In the genomic region with DNA sequence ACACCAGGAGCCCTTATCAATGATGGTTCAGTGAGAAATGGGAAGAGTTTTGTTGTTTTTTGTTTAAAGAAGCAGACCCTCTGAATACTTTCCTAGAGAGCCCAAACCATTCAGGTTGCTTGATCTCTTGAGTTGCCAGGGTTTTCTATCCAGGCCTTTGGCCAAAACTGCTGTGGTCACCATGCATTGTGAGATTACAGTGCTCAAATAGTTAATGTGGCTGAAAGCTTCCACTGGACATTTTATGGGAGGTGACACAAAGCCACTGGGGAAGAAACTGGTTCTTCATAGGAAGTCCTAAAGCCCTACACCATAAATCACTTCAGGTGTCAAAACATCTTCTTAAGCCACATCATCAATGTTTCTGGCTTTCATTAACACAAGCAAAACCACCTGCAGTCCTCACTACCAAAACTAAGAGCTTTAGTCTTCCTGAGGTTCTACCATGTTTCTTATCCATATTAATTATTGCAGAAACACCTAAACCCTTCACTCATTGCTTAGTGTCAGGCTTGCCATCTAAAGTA, we compare ENCODE assay signal across 15 cellular contexts.
"Had no signal": no experiment of that assay in that cellular context is flagged by ENCODE, and none has a peak within 500 bp of the region (broad histone marks: within the 10 kb centered on the region; RNA-seq: fewer than 3 reads in every experiment).

No MANE protein-coding gene starts in this region.

- ATAC-seq: activated CD4-positive, CD25-positive, alpha-beta regulatory T cell treated with anti-CD3 and anti-CD28 coated beads, Interleukin-2, amount 50 U/mL, for 24 hours; activated naive CD4-positive, alpha-beta T cell treated with anti-CD3 and anti-CD28 coated beads, Interleukin-2, amount 50 U/mL, for 72 hours; foreskin keratinocyte; psoas muscle; stimulated activated naive CD8-positive, alpha-beta T cell treated with anti-CD3 and anti-CD28 coated beads, Interleukin-15, Interleukin-2, amounts not matched to agents 100 U/mL and 50 U/mL, for 24 hours; upper lobe of right lung had no signal

- H3K27ac Mint-ChIP-seq: activated naive CD4-positive, alpha-beta T cell treated with anti-CD3 and anti-CD28 coated beads, Interleukin-2, amount 50 U/mL, for 72 hours; memory B cell; T-helper 2 cell treated with Interferon-gamma antibody and Interleukin-4, amounts not matched to agents 5 μg/mL and 100 μg/mL, for 36 hours had no signal

- H3K4me3 ChIP-seq: breast epithelium, upper lobe of right lung had no signal

- H3K27me3 Mint-ChIP-seq: memory B cell had no signal

- H3K4me1 ChIP-seq: breast epithelium, upper lobe of right lung had no signal

- H3K36me3 Mint-ChIP-seq: memory B cell had no signal

- DNase-seq: activated effector memory CD4-positive, alpha-beta T cell treated with Interleukin-2 at 50 U/mL for 16 hours; activated T-cell treated with anti-CD3 and anti-CD28 coated beads, Interleukin-2, amount 50 U/mL, for 1 hour; amniotic stem cell; dorsolateral prefrontal cortex; foreskin keratinocyte; psoas muscle; stimulated activated CD4-positive, alpha-beta T cell treated with anti-CD3 and anti-CD28 coated beads, Interleukin-2, amount 100 ng/mL, for 48 hours; stimulated activated naive CD8-positive, alpha-beta T cell treated with anti-CD3 and anti-CD28 coated beads, Interleukin-15, Interleukin-2, amounts not matched to agents 100 U/mL and 50 U/mL, for 24 hours; upper lobe of right lung had no signal

- H3K9me3 Mint-ChIP-seq: memory B cell; T-helper 2 cell treated with Interferon-gamma antibody and Interleukin-4, amounts not matched to agents 5 μg/mL and 100 μg/mL, for 36 hours had no signal

- H3K27ac ChIP-seq: dorsolateral prefrontal cortex, upper lobe of right lung had no signal

- H3K36me3 ChIP-seq: breast epithelium, upper lobe of right lung had no signal

- H3K4me3 Mint-ChIP-seq: memory B cell; nephron; T-helper 2 cell treated with Interferon-gamma antibody and Interleukin-4, amounts not matched to agents 5 μg/mL and 100 μg/mL, for 36 hours had no signal

- H3K9me3 ChIP-seq: breast epithelium, psoas muscle, upper lobe of right lung had no signal

- H3K27me3 ChIP-seq: breast epithelium, dorsolateral prefrontal cortex, foreskin keratinocyte, upper lobe of right lung had no signal
